In the genomic region with DNA sequence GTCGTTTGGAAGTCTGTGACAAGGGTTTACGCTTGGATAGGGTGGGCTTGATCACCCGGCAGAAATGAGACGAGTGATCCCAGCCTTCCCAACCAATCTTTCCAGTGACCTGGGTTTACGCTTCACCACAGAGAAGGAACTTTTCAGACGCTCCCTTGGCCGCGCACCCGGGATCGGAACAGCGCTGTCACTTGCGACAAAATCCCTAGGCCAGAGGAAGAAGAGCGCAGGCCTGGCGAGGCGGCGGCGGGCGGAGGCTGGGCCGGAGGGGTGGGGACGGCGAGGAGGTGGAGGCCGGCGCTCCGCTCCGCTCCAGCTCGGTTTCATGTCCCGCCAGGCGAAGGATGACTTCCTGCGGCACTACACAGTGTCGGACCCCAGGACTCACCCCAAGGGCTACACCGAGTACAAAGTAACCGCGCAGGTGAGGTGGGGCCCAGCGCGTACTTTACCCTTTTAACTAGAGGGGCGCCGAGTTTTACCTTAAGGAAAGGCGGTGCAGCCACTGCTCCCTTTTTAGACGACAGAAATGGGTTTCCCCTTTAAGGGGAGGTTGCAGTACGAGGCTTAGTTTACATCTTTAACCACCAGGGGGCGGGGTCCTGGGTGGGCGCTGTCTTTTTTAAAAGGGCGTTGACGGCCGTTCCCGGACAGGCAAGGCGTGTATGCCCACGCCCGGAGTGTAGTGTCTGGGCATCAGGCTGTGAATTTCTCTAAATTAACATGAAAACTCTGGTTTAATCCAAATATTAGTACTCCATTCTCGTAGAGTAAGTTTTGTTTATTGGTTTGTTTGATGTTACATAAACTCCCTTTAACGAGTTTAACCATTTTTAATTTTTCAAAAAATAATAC, we compare ENCODE assay signal across 8 cellular contexts. TPM values are rescaled to one million over a fixed set of nuclear protein-coding genes. Genes with fewer than 3 reads are reported as not detected.
DNase-seq lines count a peak whose midpoint lies in the region; ATAC-seq and FAIRE-seq lines count a peak whose summit lies in the region.

A gene with protein sequence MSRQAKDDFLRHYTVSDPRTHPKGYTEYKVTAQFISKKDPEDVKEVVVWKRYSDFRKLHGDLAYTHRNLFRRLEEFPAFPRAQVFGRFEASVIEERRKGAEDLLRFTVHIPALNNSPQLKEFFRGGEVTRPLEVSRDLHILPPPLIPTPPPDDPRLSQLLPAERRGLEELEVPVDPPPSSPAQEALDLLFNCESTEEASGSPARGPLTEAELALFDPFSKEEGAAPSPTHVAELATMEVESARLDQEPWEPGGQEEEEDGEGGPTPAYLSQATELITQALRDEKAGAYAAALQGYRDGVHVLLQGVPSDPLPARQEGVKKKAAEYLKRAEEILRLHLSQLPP (plus strand): TSS at position 227 of the 855 bp plus-strand sequence. CDS start 99 bp downstream, at position 326.

- H3K4me2 ChIP-seq in Karpas-422 (ENCODE audit: low read depth, low read length, poor library complexity, severe bottlenecking), result peak within 1 kb of the TSS; percentile 78

- H3K9ac ChIP-seq in Karpas-422 (ENCODE audit: low read length), result peak within 1 kb of the TSS; percentile 63

- H3K27ac Mint-ChIP-seq in naive thymus-derived CD4-positive, alpha-beta T cell, result peak within 1 kb of the TSS; percentile 59 to 95 (median 87)
- H3K27ac Mint-ChIP-seq in stimulated activated naive B cell treated with anti-CD40 and anti-IgM and Interleukin-4, amounts not matched to agents 10 μg/mL and 1 μg/mL and 100 μg/mL, for 72 hours, result peak within 1 kb of the TSS; percentile 92

- FAIRE-seq in RCC 7860 (lab: Jason Lieb, UNC), result no peak

- no peaks in the 10 kb centered on the region for H3K36me3 ChIP-seq in Karpas-422 (ENCODE audit: insufficient read depth, low read length)
- peaks cover 0 to 7% (median 0%) of the 10 kb centered on the region in 3 experiments for H3K36me3 ChIP-seq in naive thymus-derived CD4-positive, alpha-beta T cell (ENCODE audit: control insufficient read depth in 2 of 3, insufficient read depth in 3 of 3, low read length in 3 of 3)

- H3K27ac ChIP-seq in Karpas-422 (ENCODE audit: low read length), result peak within 1 kb of the TSS; percentile 50
- H3K27ac ChIP-seq in naive thymus-derived CD4-positive, alpha-beta T cell (ENCODE audit: low read depth, low read length), result peak within 1 kb of the TSS; percentile 59

- no peaks in the 10 kb centered on the region for H3K9me3 Mint-ChIP-seq in naive thymus-derived CD4-positive, alpha-beta T cell
- no peaks in the 10 kb centered on the region for H3K9me3 Mint-ChIP-seq in stimulated activated naive B cell treated with anti-CD40 and anti-IgM and Interleukin-4, amounts not matched to agents 10 μg/mL and 1 μg/mL and 100 μg/mL, for 72 hours

- POLR2A ChIA-PET in naive thymus-derived CD4-positive, alpha-beta T cell (lab: Charles Lee), result interaction anchor here (0.5 to 4.9 kb wide), 14 partner anchors 10 to 249 kb away, joined by 3 to 28 read pairs (median 5); partner anchors contain the start of genes ARL2, FAU, MRPL49 and SAC3D1

- peaks cover 18% of the 10 kb centered on the region for H3K4me1 ChIP-seq in Karpas-422 (ENCODE audit: low read length)
- H3K4me1 ChIP-seq in naive thymus-derived CD4-positive, alpha-beta T cell (ENCODE audit: control insufficient read depth in 2 of 2, insufficient read depth in 2 of 2, low read length in 2 of 2), result peaks cover 9 to 14% of the 10 kb centered on the region in 2 donors

- peak within 1 kb of the TSS; percentile 49; the same call in 1 of the 2 replicates for H2AFZ ChIP-seq in Karpas-422 (ENCODE audit: low read length)

- H3K4me1 Mint-ChIP-seq in naive thymus-derived CD4-positive, alpha-beta T cell, result peaks cover 12 to 24% (median 21%) of the 10 kb centered on the region in 7 donors
- peaks cover 9 to 23% of the 10 kb centered on the region in 2 donors for H3K4me1 Mint-ChIP-seq in stimulated activated naive B cell treated with anti-CD40 and anti-IgM and Interleukin-4, amounts not matched to agents 10 μg/mL and 1 μg/mL and 100 μg/mL, for 72 hours

- H3K9me2 ChIP-seq in Karpas-422 (replicated peaks; ENCODE audit: insufficient read depth, low read length), result no peaks in the 10 kb centered on the region

- no peaks in the 10 kb centered on the region for H4K20me1 ChIP-seq in Karpas-422 (ENCODE audit: insufficient read depth, low read depth, low read length)

- peaks cover 0 to 3% (median 0%) of the 10 kb centered on the region in 5 donors for H3K36me3 Mint-ChIP-seq in naive thymus-derived CD4-positive, alpha-beta T cell
- peaks cover 3% of the 10 kb centered on the region in 2 donors for H3K36me3 Mint-ChIP-seq in stimulated activated naive B cell treated with anti-CD40 and anti-IgM and Interleukin-4, amounts not matched to agents 10 μg/mL and 1 μg/mL and 100 μg/mL, for 72 hours

- no peaks in the 10 kb centered on the region for H3K27me3 Mint-ChIP-seq in naive thymus-derived CD4-positive, alpha-beta T cell
- H3K27me3 Mint-ChIP-seq in stimulated activated naive B cell treated with anti-CD40 and anti-IgM and Interleukin-4, amounts not matched to agents 10 μg/mL and 1 μg/mL and 100 μg/mL, for 72 hours, result no peaks in the 10 kb centered on the region

- peak within 1 kb of the TSS; percentile 66 to 91 (median 83) for H3K4me3 Mint-ChIP-seq in naive thymus-derived CD4-positive, alpha-beta T cell
- peak within 1 kb of the TSS; percentile 79 to 84 for H3K4me3 Mint-ChIP-seq in stimulated activated naive B cell treated with anti-CD40 and anti-IgM and Interleukin-4, amounts not matched to agents 10 μg/mL and 1 μg/mL and 100 μg/mL, for 72 hours

- ATAC-seq in GM21825 (IDR thresholded peaks at IDR 0.05; ENCODE audit: unreplicated experiment), result peak; percentile 84
- ATAC-seq in naive thymus-derived CD4-positive, alpha-beta T cell, result peak; percentile 97
- peak; percentile 92 to 93 for ATAC-seq in stimulated activated naive B cell treated with anti-CD40 and anti-IgM and Interleukin-4, amounts not matched to agents 10 μg/mL and 1 μg/mL and 100 μg/mL, for 72 hours (replicated peaks)

- no peaks in the 10 kb centered on the region for H3K27me3 ChIP-seq in Karpas-422 (ENCODE audit: low read length)
- no peaks in the 10 kb centered on the region for H3K27me3 ChIP-seq in naive thymus-derived CD4-positive, alpha-beta T cell (ENCODE audit: control insufficient read depth in 2 of 2, insufficient read depth in 2 of 2, low read length in 2 of 2)

- no peaks in the 10 kb centered on the region for H3K79me2 ChIP-seq in Karpas-422 (ENCODE audit: low read length)

- no peaks in the 10 kb centered on the region for H3K9me3 ChIP-seq in Karpas-422 (ENCODE audit: low read length)
- H3K9me3 ChIP-seq in naive thymus-derived CD4-positive, alpha-beta T cell (ENCODE audit: control insufficient read depth in 2 of 3, low read length in 3 of 3), result no peaks in the 10 kb centered on the region

- peak; percentile 96 for DNase-seq in Daoy (ENCODE audit: low read depth)
- peak; percentile 98 for DNase-seq in Karpas-422
- peak; percentile 88 for DNase-seq in RCC 7860 (ENCODE audit: low spot score)
- DNase-seq in activated T-helper 1 cell treated with Interleukin-2 at 50 U/mL for 16 hours (ENCODE audit: low read depth), result peak; percentile 77
- DNase-seq in fibroblast of gingiva (ENCODE audit: low read depth), result peak; percentile 98
- peak; percentile 61 to 95 (median 94) for DNase-seq in naive thymus-derived CD4-positive, alpha-beta T cell
- peak; percentile 88 for DNase-seq in stimulated activated naive B cell treated with anti-CD40 and anti-IgM and Interleukin-4, amounts not matched to agents 10 μg/mL and 1 μg/mL and 100 μg/mL, for 72 hours

- H3K4me3 ChIP-seq in Karpas-422 (ENCODE audit: low read length), result peak within 1 kb of the TSS; percentile 62
- peak within 1 kb of the TSS; percentile 41 for H3K4me3 ChIP-seq in naive thymus-derived CD4-positive, alpha-beta T cell (ENCODE audit: low read length)

- CTCF ChIA-PET in naive thymus-derived CD4-positive, alpha-beta T cell (lab: Charles Lee), result interaction anchor here (0.6 to 1.6 kb wide), 8 partner anchors 13 to 587 kb away, joined by 3 to 7 read pairs (median 3); partner anchors contain the start of genes FAU, MRPL49, SAC3D1 and ZNHIT2

- intact Hi-C loops in naive thymus-derived CD4-positive, alpha-beta T cell (cut with micrococcal nuclease), result loop anchor here (1.0 to 5.0 kb wide), 16 partner anchors 13 to 547 kb away; partner anchors contain the start of genes ARL2 (in 2 of the 2), ATG2A (in 2 of the 2), CDCA5 (in 2 of the 2) and FAU (in 2 of the 2)

RNA-seq across cellular contexts. Expression of the gene that starts here (rescaled TPM):
- total RNA-seq in Daoy (2014; rRNA removed; shearing (Covaris generic)), result 15.8 and 17.9 TPM in 2 replicates
- total RNA-seq in Karpas-422 (2014; rRNA removed; shearing (Covaris generic); ENCODE audit: low replicate concordance), result 14.2 and 17.6 TPM in 2 replicates
- total RNA-seq in naive thymus-derived CD4-positive, alpha-beta T cell, result 10 to 100 TPM; 13.1 to 29.0 (median 21.7) TPM
- polyA plus RNA-seq in naive thymus-derived CD4-positive, alpha-beta T cell, result 10 to 100 TPM; 13.7 to 15.7 TPM

Comparison
In these comparisons a context has a peak if more than half of its experiments do, and no peak if none do; other contexts are left out.
1. Peak in every context shown above with its lines: DNase-seq, ATAC-seq, H3K4me3 ChIP-seq and H3K27ac ChIP-seq.